Comparison of ENCODE assay signal across 34 cellular contexts in genomic region chr17:14204084-14204483, GRCh38. TPM values are rescaled to one million over a fixed set of nuclear protein-coding genes. Genes with fewer than 3 reads are reported as not detected.
DNase-seq lines count a peak whose midpoint lies in the region; ATAC-seq lines count a peak whose summit lies in the region.
"Had no signal": no experiment of that assay in that cellular context is flagged by ENCODE, and none has a peak within 500 bp of the region (broad histone marks: within the 10 kb centered on the region; RNA-seq: fewer than 3 reads in every experiment).

No MANE protein-coding gene starts in this region.

- H3K4me3 ChIP-seq in effector memory CD4-positive, alpha-beta T cell (ENCODE audit: insufficient read depth, low read depth, low read length, poor library complexity, severe bottlenecking), result no peak overlapping the region
- H3K4me3 ChIP-seq: cardiac muscle cell, heart left ventricle, MG63, psoas muscle, upper lobe of right lung had no signal

- no peaks in the 10 kb centered on the region for H3K9me3 Mint-ChIP-seq in activated CD4-positive, alpha-beta T cell treated with anti-CD3 and anti-CD28 coated beads, Interleukin-2, amount 10 ng/mL, durations not matched to agents 24 days and 14 days
- no peaks in the 10 kb centered on the region for H3K9me3 Mint-ChIP-seq in stimulated activated naive CD8-positive, alpha-beta T cell treated with anti-CD3 and anti-CD28 coated beads, Interleukin-15, Interleukin-2, amounts not matched to agents 100 ng/mL and 50 ng/mL, for 24 hours
- H3K9me3 Mint-ChIP-seq in stimulated activated naive CD8-positive, alpha-beta T cell treated with anti-CD3 and anti-CD28 coated beads, Interleukin-15, amount 100 ng/mL, for 72 hours, result peaks cover 0 to 3% of the 10 kb centered on the region in 2 donors

- ATAC-seq in stimulated activated naive CD8-positive, alpha-beta T cell treated with anti-CD3 and anti-CD28 coated beads, Interleukin-15, amount 100 ng/mL, for 72 hours, result no peak
- ATAC-seq in HG03039 (IDR thresholded peaks at IDR 0.05; ENCODE audit: unreplicated experiment) (no peak), HG02571 (IDR thresholded peaks at IDR 0.05; ENCODE audit: unreplicated experiment) (no peak), GM21737 (IDR thresholded peaks at IDR 0.05; ENCODE audit: unreplicated experiment) (no peak)
- ATAC-seq: heart left ventricle, psoas muscle, upper lobe of right lung had no signal

- H3K27ac Mint-ChIP-seq in activated CD4-positive, alpha-beta T cell treated with anti-CD3 and anti-CD28 coated beads, Interleukin-2, amount 10 ng/mL, durations not matched to agents 24 days and 14 days, result peak overlapping the region; percentile 81
- peak overlapping the region; percentile 69 for H3K27ac Mint-ChIP-seq in stimulated activated naive CD8-positive, alpha-beta T cell treated with anti-CD3 and anti-CD28 coated beads, Interleukin-15, Interleukin-2, amounts not matched to agents 100 ng/mL and 50 ng/mL, for 24 hours
- H3K27ac Mint-ChIP-seq in stimulated activated naive CD8-positive, alpha-beta T cell treated with anti-CD3 and anti-CD28 coated beads, Interleukin-15, amount 100 ng/mL, for 72 hours, result no peak overlapping the region
- H3K27ac Mint-ChIP-seq: B cell had no signal

- H3K27me3 ChIP-seq in effector memory CD4-positive, alpha-beta T cell (replicated peaks; ENCODE audit: control insufficient read depth, insufficient read depth, low read length, poor library complexity, severe bottlenecking), result no peaks in the 10 kb centered on the region
- H3K27me3 ChIP-seq: cardiac muscle cell, heart left ventricle, MG63, upper lobe of right lung had no signal

- peak overlapping the region; percentile 52 for H3K4me3 Mint-ChIP-seq in activated CD4-positive, alpha-beta T cell treated with anti-CD3 and anti-CD28 coated beads, Interleukin-2, amount 10 ng/mL, durations not matched to agents 24 days and 14 days
- no peak overlapping the region for H3K4me3 Mint-ChIP-seq in stimulated activated naive CD8-positive, alpha-beta T cell treated with anti-CD3 and anti-CD28 coated beads, Interleukin-15, Interleukin-2, amounts not matched to agents 100 ng/mL and 50 ng/mL, for 24 hours
- peak overlapping the region in 1 of 2 donors; percentile 14 for H3K4me3 Mint-ChIP-seq in stimulated activated naive CD8-positive, alpha-beta T cell treated with anti-CD3 and anti-CD28 coated beads, Interleukin-15, amount 100 ng/mL, for 72 hours
- H3K4me3 Mint-ChIP-seq: B cell had no signal

- peak overlapping the region; percentile 76 for H3K27ac ChIP-seq in effector memory CD4-positive, alpha-beta T cell (ENCODE audit: insufficient read depth, low read length, poor library complexity, severe bottlenecking)
- H3K27ac ChIP-seq: cardiac muscle cell, psoas muscle, upper lobe of right lung had no signal

- H3K4me1 ChIP-seq in effector memory CD4-positive, alpha-beta T cell (ENCODE audit: control insufficient read depth, insufficient read depth, low read length, poor library complexity, severe bottlenecking), result peaks cover 72% of the 10 kb centered on the region
- H3K4me1 ChIP-seq: Caco-2 had no signal

- H3K36me3 Mint-ChIP-seq in activated CD4-positive, alpha-beta T cell treated with anti-CD3 and anti-CD28 coated beads, Interleukin-2, amount 10 ng/mL, durations not matched to agents 24 days and 14 days (ENCODE audit: low read depth), result peaks cover 42% of the 10 kb centered on the region
- H3K36me3 Mint-ChIP-seq in stimulated activated naive CD8-positive, alpha-beta T cell treated with anti-CD3 and anti-CD28 coated beads, Interleukin-15, Interleukin-2, amounts not matched to agents 100 ng/mL and 50 ng/mL, for 24 hours (ENCODE audit: low read depth), result peaks cover 53% of the 10 kb centered on the region

- no peaks in the 10 kb centered on the region for H3K27me3 Mint-ChIP-seq in activated CD4-positive, alpha-beta T cell treated with anti-CD3 and anti-CD28 coated beads, Interleukin-2, amount 10 ng/mL, durations not matched to agents 24 days and 14 days
- no peaks in the 10 kb centered on the region for H3K27me3 Mint-ChIP-seq in stimulated activated naive CD8-positive, alpha-beta T cell treated with anti-CD3 and anti-CD28 coated beads, Interleukin-15, Interleukin-2, amounts not matched to agents 100 ng/mL and 50 ng/mL, for 24 hours
- H3K27me3 Mint-ChIP-seq in stimulated activated naive CD8-positive, alpha-beta T cell treated with anti-CD3 and anti-CD28 coated beads, Interleukin-15, amount 100 ng/mL, for 72 hours, result no peaks in the 10 kb centered on the region
- H3K27me3 Mint-ChIP-seq: B cell had no signal

- H3K36me3 ChIP-seq in effector memory CD4-positive, alpha-beta T cell (ENCODE audit: control insufficient read depth, insufficient read depth, low read length), result no peaks in the 10 kb centered on the region
- H3K36me3 ChIP-seq: MG63, upper lobe of right lung had no signal

- peaks cover 71% of the 10 kb centered on the region for H3K4me1 Mint-ChIP-seq in activated CD4-positive, alpha-beta T cell treated with anti-CD3 and anti-CD28 coated beads, Interleukin-2, amount 10 ng/mL, durations not matched to agents 24 days and 14 days
- H3K4me1 Mint-ChIP-seq in stimulated activated naive CD8-positive, alpha-beta T cell treated with anti-CD3 and anti-CD28 coated beads, Interleukin-15, Interleukin-2, amounts not matched to agents 100 ng/mL and 50 ng/mL, for 24 hours (ENCODE audit: low read depth), result peaks cover 78% of the 10 kb centered on the region
- peaks cover 92% of the 10 kb centered on the region for H3K4me1 Mint-ChIP-seq in stimulated activated naive CD8-positive, alpha-beta T cell treated with anti-CD3 and anti-CD28 coated beads, Interleukin-15, amount 100 ng/mL, for 72 hours
- H3K4me1 Mint-ChIP-seq: B cell had no signal

- H3K9me3 ChIP-seq in effector memory CD4-positive, alpha-beta T cell (ENCODE audit: control insufficient read depth, low read length), result no peaks in the 10 kb centered on the region
- H3K9me3 ChIP-seq: Caco-2, heart left ventricle, MG63, psoas muscle, upper lobe of right lung had no signal

- intact Hi-C loops in activated CD4-positive, alpha-beta T cell treated with anti-CD3 and anti-CD28 coated beads, Interleukin-2, amount 10 ng/mL, durations not matched to agents 24 days and 14 days (cut with micrococcal nuclease), result loop anchor here (5.0 kb wide), 2 partner anchors 223 to 607 kb away; no protein-coding TSS in a partner anchor

- peak; percentile 71 for DNase-seq in activated CD4-positive, alpha-beta T cell treated with anti-CD3 and anti-CD28 coated beads, Interleukin-2, amount 10 ng/mL, durations not matched to agents 24 days and 14 days
- DNase-seq in activated CD4-positive, alpha-beta T cell treated with anti-CD3 and anti-CD28 coated beads for 4 hours, result no peak
- no peak for DNase-seq in stimulated activated naive CD8-positive, alpha-beta T cell treated with anti-CD3 and anti-CD28 coated beads, Interleukin-15, amount 100 ng/mL, for 72 hours
- no peak for DNase-seq in effector memory CD4-positive, alpha-beta T cell
- DNase-seq: activated CD8-positive, alpha-beta memory T cell treated with anti-CD3 and anti-CD28 coated beads for 24 hours; activated gamma-delta T cell; aorta; Caco-2; dermis blood vessel endothelial cell; DMS79 treated with DMSO at 0.1 percent for 48 hours; GOT3; heart left ventricle; KBM-7; MG63; NCI-H2029 treated with DMSO at 0.1 percent for 48 hours; NCI-H226; NCI-H748 treated with DMSO at 0.1 percent for 48 hours; psoas muscle; RPMI8226; substantia nigra; upper lobe of right lung had no signal

RNA-seq across cellular contexts. Expression of gene CDRT15, which starts 32.6 kb away (rescaled TPM):
- not detected in 2 replicates for total RNA-seq in activated CD4-positive, alpha-beta T cell treated with anti-CD3 and anti-CD28 coated beads, Interleukin-2, amount 10 ng/mL, durations not matched to agents 24 days and 14 days
- total RNA-seq: A172; aorta; B cell; Caco-2; cardiac muscle cell; dermis blood vessel endothelial cell; endothelial cell of umbilical vein; heart left ventricle; HT1080; lung microvascular endothelial cell; psoas muscle; SK-MEL-5; skeletal muscle tissue; T-helper 2 cell treated with Interferon-gamma antibody and Interleukin-4, amounts not matched to agents 100 ng/mL and 5 ng/mL, for 36 hours; upper lobe of right lung had no signal

Comparison
In these comparisons a context has a peak if more than half of its experiments do, and no peak if none do; other contexts are left out.
1. H3K27ac Mint-ChIP-seq: peak in activated CD4-positive, alpha-beta T cell treated with anti-CD3 and anti-CD28 coated beads, Interleukin-2, amount 10 ng/mL, durations not matched to agents 24 days and 14 days (single experiment) and stimulated activated naive CD8-positive, alpha-beta T cell treated with anti-CD3 and anti-CD28 coated beads, Interleukin-15, Interleukin-2, amounts not matched to agents 100 ng/mL and 50 ng/mL, for 24 hours (single experiment); none in stimulated activated naive CD8-positive, alpha-beta T cell treated with anti-CD3 and anti-CD28 coated beads, Interleukin-15, amount 100 ng/mL, for 72 hours (0 of 2).